ENCODE assay signal across 25 cellular contexts in genomic region chr1:115526900-115527299, GRCh38.
"Had no signal": no experiment of that assay in that cellular context is flagged by ENCODE, and none has a peak within 500 bp of the region (broad histone marks: within the 10 kb centered on the region; RNA-seq: fewer than 3 reads in every experiment).

No MANE protein-coding gene starts in this region.

- H3K9me2 ChIP-seq: SK-N-SH had no signal

- DNase-seq: activated CD4-positive, alpha-beta T cell treated with anti-CD3 and anti-CD28 coated beads for 4 hours; activated CD8-positive, alpha-beta memory T cell treated with anti-CD3 and anti-CD28 coated beads, Interleukin-2, amount 50 U/mL, for 4 hours; activated CD8-positive, alpha-beta T cell treated with anti-CD3 and anti-CD28 coated beads for 36 hours; activated effector memory CD4-positive, alpha-beta T cell treated with Interleukin-2 at 50 U/mL for 16 hours; activated naive CD4-positive, alpha-beta T cell; aorta; caudate nucleus; MG63; MV-4-11; NCI-H1105; NCI-H1436; NCI-H1694 treated with DMSO at 0.1 percent for 48 hours; NCI-H2029 treated with DMSO at 0.1 percent for 48 hours; NCI-H510A treated with DMSO at 0.1 percent for 48 hours; NCI-H69; OCI-M1; Peyer's patch; Right ventricle myocardium superior; SJCRH30; SK-N-SH; T-helper 1 cell had no signal

- H3K27me3 ChIP-seq: breast epithelium, MG63, Peyer's patch, SJCRH30 had no signal

- ATAC-seq: activated CD4-positive, CD25-positive, alpha-beta regulatory T cell treated with anti-CD3 and anti-CD28 coated beads, Interleukin-2, amount 50 U/mL, for 24 hours; activated CD8-positive, alpha-beta T cell treated with anti-CD3 and anti-CD28 coated beads for 36 hours had no signal

- H3K4me1 ChIP-seq: breast epithelium, Peyer's patch, SJCRH30 had no signal

- H3K27ac ChIP-seq: breast epithelium, Peyer's patch, RWPE1, SJCRH30, VCaP had no signal

- H3K4me2 ChIP-seq: SK-N-SH had no signal

- H3K4me3 ChIP-seq: breast epithelium, MG63, Peyer's patch, SJCRH30 had no signal

- H3K9ac ChIP-seq: SK-N-SH had no signal

- H3K9me3 ChIP-seq: breast epithelium, MG63, Peyer's patch, SJCRH30, SK-N-SH had no signal

- H3K36me3 ChIP-seq: breast epithelium, MG63, Peyer's patch, SJCRH30 had no signal
